ENCODE assay signal across 32 cellular contexts in the genomic region with DNA sequence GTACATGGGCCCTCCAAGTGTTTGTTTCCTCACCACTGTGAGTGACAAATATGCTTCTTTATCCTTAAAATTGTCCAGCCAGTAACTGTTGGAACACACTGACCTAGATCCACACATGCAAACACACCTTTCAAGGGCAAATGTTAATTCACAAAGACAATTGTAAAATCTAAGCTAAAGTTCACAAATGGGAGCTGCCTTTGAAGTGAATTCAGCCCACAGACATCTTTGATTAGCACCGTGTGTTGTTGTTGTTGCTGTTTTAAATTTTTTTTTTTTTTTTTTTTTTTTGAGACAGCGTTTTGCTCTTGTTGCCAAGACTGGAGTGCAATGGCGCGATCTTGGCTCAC.
"Had no signal": no experiment of that assay in that cellular context is flagged by ENCODE, and none has a peak within 500 bp of the region (broad histone marks: within the 10 kb centered on the region; RNA-seq: fewer than 3 reads in every experiment).

No MANE protein-coding gene starts in this region.

- H3K4me1 ChIP-seq: adrenal gland had no signal

- H3K9me3 ChIP-seq: adrenal gland, Peyer's patch had no signal

- H3K27me3 ChIP-seq: adrenal gland, Peyer's patch had no signal

- ATAC-seq: activated CD8-positive, alpha-beta T cell treated with anti-CD3 and anti-CD28 coated beads for 36 hours; activated T-cell treated with anti-CD3 and anti-CD28 coated beads, Interleukin-2, amount 50 U/mL, for 72 hours; activated T-helper 17 cell treated with anti-CD3 and anti-CD28 coated beads, Interleukin-2, amount 50 U/mL, for 72 hours; Right ventricle myocardium inferior; SK-N-SH treated with all-trans-retinoic acid at 6 μM for 48 hours; T-cell had no signal

- H3K4me1 Mint-ChIP-seq: activated CD4-positive, alpha-beta T cell treated with anti-CD3 and anti-CD28 coated beads, Interleukin-2, amount 10 ng/mL, durations not matched to agents 24 days and 14 days; activated T-helper 17 cell treated with anti-CD3 and anti-CD28 coated beads, Interleukin-2, amount 50 U/mL, for 72 hours; brain had no signal

- H3K9me3 Mint-ChIP-seq: activated CD4-positive, alpha-beta T cell treated with anti-CD3 and anti-CD28 coated beads, Interleukin-2, amount 10 ng/mL, durations not matched to agents 24 days and 14 days; activated CD8-positive, alpha-beta T cell treated with anti-CD3 and anti-CD28 coated beads for 36 hours; activated naive CD4-positive, alpha-beta T cell treated with anti-CD3 and anti-CD28 coated beads, Interleukin-2, amount 50 U/mL, for 24 hours; activated T-cell treated with anti-CD3 and anti-CD28 coated beads, Interleukin-2, amount 50 U/mL, for 72 hours; activated T-helper 17 cell treated with anti-CD3 and anti-CD28 coated beads, Interleukin-2, amount 50 U/mL, for 72 hours; brain; T-cell had no signal

- H3K4me3 ChIP-seq: adrenal gland, Peyer's patch had no signal

- H3K27me3 Mint-ChIP-seq: activated CD4-positive, alpha-beta T cell treated with anti-CD3 and anti-CD28 coated beads, Interleukin-2, amount 10 ng/mL, durations not matched to agents 24 days and 14 days; activated CD8-positive, alpha-beta T cell treated with anti-CD3 and anti-CD28 coated beads for 36 hours; activated naive CD4-positive, alpha-beta T cell treated with anti-CD3 and anti-CD28 coated beads, Interleukin-2, amount 50 U/mL, for 24 hours; activated T-helper 17 cell treated with anti-CD3 and anti-CD28 coated beads, Interleukin-2, amount 50 U/mL, for 72 hours; brain; T-cell had no signal

- H3K4me3 Mint-ChIP-seq: activated CD4-positive, alpha-beta T cell treated with anti-CD3 and anti-CD28 coated beads, Interleukin-2, amount 10 ng/mL, durations not matched to agents 24 days and 14 days; activated CD8-positive, alpha-beta T cell treated with anti-CD3 and anti-CD28 coated beads for 36 hours; activated naive CD4-positive, alpha-beta T cell treated with anti-CD3 and anti-CD28 coated beads, Interleukin-2, amount 50 U/mL, for 24 hours; activated T-cell treated with anti-CD3 and anti-CD28 coated beads, Interleukin-2, amount 50 U/mL, for 72 hours; activated T-helper 17 cell treated with anti-CD3 and anti-CD28 coated beads, Interleukin-2, amount 50 U/mL, for 72 hours; brain; T-cell had no signal

- H3K27ac ChIP-seq: adrenal gland, Peyer's patch, RWPE1, VCaP had no signal

- DNase-seq: activated CD4-positive, alpha-beta T cell treated with anti-CD3 and anti-CD28 coated beads for 1 hour; activated CD4-positive, alpha-beta T cell treated with anti-CD3 and anti-CD28 coated beads, Interleukin-2, amount 10 ng/mL, durations not matched to agents 24 days and 14 days; activated CD4-positive, alpha-beta T cell treated with anti-CD3 and anti-CD28 coated beads, Interleukin-2, amount 50 U/mL, for 4 hours; activated CD4-positive, CD25-positive, alpha-beta regulatory T cell; activated CD8-positive, alpha-beta T cell treated with anti-CD3 and anti-CD28 coated beads for 36 hours; activated effector memory CD4-positive, alpha-beta T cell treated with anti-CD3 and anti-CD28 coated beads, Interleukin-2, amount 50 U/mL, for 16 hours; activated naive CD4-positive, alpha-beta T cell; activated T-cell treated with anti-CD3 and anti-CD28 coated beads, Interleukin-2, amount 50 U/mL, for 1 hour; activated T-cell treated with anti-CD3 and anti-CD28 coated beads, Interleukin-2, amount 50 U/mL, for 72 hours; adrenal gland; caudate nucleus; cerebellar nuclear complex; Karpas-422; NCI-H1048; NCI-H1105 treated with DMSO at 0.1 percent for 48 hours; NCI-H1436; NCI-H1694 treated with DMSO at 0.1 percent for 48 hours; NCI-H2029; NCI-H345; NCI-H524 treated with DMSO at 0.1 percent for 48 hours; Peyer's patch; SIG-M5; T-cell; T-helper 2 cell; T-helper 9 cell had no signal

- H3K27ac Mint-ChIP-seq: activated CD4-positive, alpha-beta T cell treated with anti-CD3 and anti-CD28 coated beads, Interleukin-2, amount 10 ng/mL, durations not matched to agents 24 days and 14 days; activated CD8-positive, alpha-beta T cell treated with anti-CD3 and anti-CD28 coated beads for 36 hours; activated naive CD4-positive, alpha-beta T cell treated with anti-CD3 and anti-CD28 coated beads, Interleukin-2, amount 50 U/mL, for 24 hours; activated T-cell treated with anti-CD3 and anti-CD28 coated beads, Interleukin-2, amount 50 U/mL, for 72 hours; activated T-helper 17 cell treated with anti-CD3 and anti-CD28 coated beads, Interleukin-2, amount 50 U/mL, for 72 hours; brain; T-cell had no signal

- H3K36me3 ChIP-seq: Peyer's patch had no signal
